ENCODE assay signal across 6 cellular contexts in genomic region chr3:94378322-94378721, GRCh38.
"Had no signal": no experiment of that assay in that cellular context is flagged by ENCODE, and none has a peak within 500 bp of the region (broad histone marks: within the 10 kb centered on the region; RNA-seq: fewer than 3 reads in every experiment).

No MANE protein-coding gene starts in this region.

- H3K4me3 Mint-ChIP-seq: GM23338, H9, IgD-negative memory B cell had no signal

- H3K27ac Mint-ChIP-seq: GM23338, H9, IgD-negative memory B cell had no signal

- H3K9me3 Mint-ChIP-seq: GM23338 had no signal

- H3K4me3 ChIP-seq: GM23338 had no signal

- DNase-seq: H9, HCEC 1CT, KBM-7 had no signal

- H3K36me3 Mint-ChIP-seq: IgD-negative memory B cell had no signal

- ATAC-seq: GM23338, HepG2 had no signal

- H3K4me1 Mint-ChIP-seq: IgD-negative memory B cell had no signal

- H3K27me3 Mint-ChIP-seq: IgD-negative memory B cell had no signal

- FAIRE-seq: HepG2 had no signal
